In genomic region chr6:15319677-15320076, GRCh38 we compare ENCODE assay signal across 23 cellular contexts.
DNase-seq lines count a peak whose midpoint lies in the region; ATAC-seq and TF ChIP-seq lines count a peak whose summit lies in the region.
"Had no signal": no experiment of that assay in that cellular context is flagged by ENCODE, and none has a peak within 500 bp of the region (broad histone marks: within the 10 kb centered on the region; RNA-seq: fewer than 3 reads in every experiment).

No MANE protein-coding gene starts in this region.

- H3K36me3 Mint-ChIP-seq in activated naive CD4-positive, alpha-beta T cell treated with anti-CD3 and anti-CD28 coated beads for 36 hours (ENCODE audit: low read depth) = peaks cover 9% of the 10 kb centered on the region
- H3K36me3 Mint-ChIP-seq in T-helper 17 cell (ENCODE audit: low read depth) (no peaks in the 10 kb centered on the region), endodermal cell (ENCODE audit: low read depth) (peaks cover 8% of the 10 kb centered on the region)
- H3K36me3 Mint-ChIP-seq in stimulated activated memory B cell treated with anti-CD40 and anti-IgM and Interleukin-4, amounts not matched to agents 10 μg/mL and 1 μg/mL and 100 μg/mL, for 72 hours = no peaks in the 10 kb centered on the region

- DNase-seq in activated naive CD4-positive, alpha-beta T cell treated with anti-CD3 and anti-CD28 coated beads for 36 hours = no peak
- DNase-seq in activated naive CD4-positive, alpha-beta T cell treated with Interleukin-2 at 50 U/mL for 16 hours = no peak
- DNase-seq in T-helper 17 cell = no peak
- DNase-seq in endodermal cell = no peak
- DNase-seq in DMS153 treated with DMSO at 0.1 percent for 48 hours (lab: John Stamatoyannopoulos, UW; ENCODE audit: unreplicated experiment) = no peak
- DNase-seq: ACHN; body of pancreas; C1 segment of cervical spinal cord; Calu3; kidney glomerular epithelial cell; NCI-H1105 treated with DMSO at 0.1 percent for 48 hours; NCI-H2029 treated with DMSO at 0.1 percent for 48 hours; NCI-H2227 treated with DMSO at 0.1 percent for 48 hours; occipital lobe; stimulated activated CD4-positive, alpha-beta T cell treated with anti-CD3 and anti-CD28 coated beads, Interleukin-2, amount 100 ng/mL, for 24 hours; testis; uterus had no signal

- H3K9me3 Mint-ChIP-seq in activated naive CD4-positive, alpha-beta T cell treated with anti-CD3 and anti-CD28 coated beads for 36 hours = no peaks in the 10 kb centered on the region
- peaks cover 3% of the 10 kb centered on the region for H3K9me3 Mint-ChIP-seq in endodermal cell
- no peaks in the 10 kb centered on the region for H3K9me3 Mint-ChIP-seq in stimulated activated memory B cell treated with anti-CD40 and anti-IgM and Interleukin-4, amounts not matched to agents 10 μg/mL and 1 μg/mL and 100 μg/mL, for 72 hours
- H3K9me3 Mint-ChIP-seq: IgD-negative memory B cell had no signal

- no peak overlapping the region for H3K9ac ChIP-seq in endodermal cell (ENCODE audit: extremely low read depth, low read length, poor library complexity, severe bottlenecking)

- H3K4me3 ChIP-seq in endodermal cell (ENCODE audit: low read length) = no peak overlapping the region
- H3K4me3 ChIP-seq: body of pancreas, lung, smooth muscle cell, testis, uterus had no signal

- no peaks in the 10 kb centered on the region for H3K36me3 ChIP-seq in endodermal cell (ENCODE audit: control insufficient read depth, insufficient read depth, low read length)
- H3K36me3 ChIP-seq: uterus had no signal

- no peak for ATAC-seq in T-helper 17 cell
- ATAC-seq in stimulated activated memory B cell treated with anti-CD40 and anti-IgM and Interleukin-4, amounts not matched to agents 10 μg/mL and 1 μg/mL and 100 μg/mL, for 72 hours = no peak
- no peak for ATAC-seq in GM21526 (IDR thresholded peaks at IDR 0.05; ENCODE audit: low FRiP score, unreplicated experiment)
- no peak for ATAC-seq in GM18502 (IDR thresholded peaks at IDR 0.05; ENCODE audit: poor library complexity, unreplicated experiment)
- ATAC-seq: body of pancreas had no signal

- H3K27ac ChIP-seq in endodermal cell (ENCODE audit: low read depth, low read length) = no peak overlapping the region
- H3K27ac ChIP-seq: body of pancreas, testis, uterus had no signal

- WGBS in endodermal cell (ENCODE audit: insufficient coverage in 1 of 2, insufficient read length in 1 of 2), 2 experiments = 94 to 96% methylated on average over 3 of the region's 3 CpGs

- peak overlapping the region; percentile 57 for H3K4me3 Mint-ChIP-seq in activated naive CD4-positive, alpha-beta T cell treated with anti-CD3 and anti-CD28 coated beads for 36 hours
- H3K4me3 Mint-ChIP-seq in T-helper 17 cell = no peak overlapping the region
- no peak overlapping the region for H3K4me3 Mint-ChIP-seq in endodermal cell
- no peak overlapping the region for H3K4me3 Mint-ChIP-seq in stimulated activated memory B cell treated with anti-CD40 and anti-IgM and Interleukin-4, amounts not matched to agents 10 μg/mL and 1 μg/mL and 100 μg/mL, for 72 hours

- intact Hi-C loops in activated naive CD4-positive, alpha-beta T cell treated with anti-CD3 and anti-CD28 coated beads for 36 hours (cut with micrococcal nuclease) = loop anchor here (2.0 to 10.0 kb wide), 4 partner anchors 305 to 815 kb away; no protein-coding TSS in a partner anchor

- no peaks in the 10 kb centered on the region for H3K27me3 ChIP-seq in endodermal cell (ENCODE audit: control insufficient read depth, insufficient read depth, low read length, poor library complexity, severe bottlenecking)
- H3K27me3 ChIP-seq: body of pancreas, testis, uterus had no signal

- H3K4me1 ChIP-seq in endodermal cell (ENCODE audit: control insufficient read depth, insufficient read depth, low read length) = no peaks in the 10 kb centered on the region
- H3K4me1 ChIP-seq: uterus had no signal

- CTCF ChIA-PET in activated naive CD4-positive, alpha-beta T cell treated with anti-CD3 and anti-CD28 coated beads for 36 hours (lab: Charles Lee) = no interaction called here

- H3K27ac Mint-ChIP-seq in activated naive CD4-positive, alpha-beta T cell treated with anti-CD3 and anti-CD28 coated beads for 36 hours = peak overlapping the region; percentile 84
- H3K27ac Mint-ChIP-seq in T-helper 17 cell (peak overlapping the region; percentile 81), endodermal cell (peak overlapping the region; percentile 1)
- H3K27ac Mint-ChIP-seq in stimulated activated memory B cell treated with anti-CD40 and anti-IgM and Interleukin-4, amounts not matched to agents 10 μg/mL and 1 μg/mL and 100 μg/mL, for 72 hours = peak overlapping the region; percentile 78

- H3K9me3 ChIP-seq in T-helper 17 cell (ENCODE audit: control insufficient read depth, low read length, poor library complexity, severe bottlenecking) (no peaks in the 10 kb centered on the region), endodermal cell (ENCODE audit: control insufficient read depth, low read length) (no peaks in the 10 kb centered on the region)
- H3K9me3 ChIP-seq: body of pancreas, testis, uterus had no signal

- H3K4me1 Mint-ChIP-seq in activated naive CD4-positive, alpha-beta T cell treated with anti-CD3 and anti-CD28 coated beads for 36 hours (ENCODE audit: low read depth) = peaks cover 89% of the 10 kb centered on the region
- H3K4me1 Mint-ChIP-seq in T-helper 17 cell (peaks cover 70% of the 10 kb centered on the region), endodermal cell (peaks cover 34% of the 10 kb centered on the region)
- H3K4me1 Mint-ChIP-seq in stimulated activated memory B cell treated with anti-CD40 and anti-IgM and Interleukin-4, amounts not matched to agents 10 μg/mL and 1 μg/mL and 100 μg/mL, for 72 hours = peaks cover 81% of the 10 kb centered on the region

- TF ChIP-seq CTCF in endodermal cell (conservative IDR thresholded peaks at IDR 0.05) = no peak

- no peaks in the 10 kb centered on the region for H3K27me3 Mint-ChIP-seq in activated naive CD4-positive, alpha-beta T cell treated with anti-CD3 and anti-CD28 coated beads for 36 hours (ENCODE audit: low read depth)
- no peaks in the 10 kb centered on the region for H3K27me3 Mint-ChIP-seq in T-helper 17 cell
- H3K27me3 Mint-ChIP-seq in endodermal cell (ENCODE audit: insufficient read depth) = no peaks in the 10 kb centered on the region
- H3K27me3 Mint-ChIP-seq in stimulated activated memory B cell treated with anti-CD40 and anti-IgM and Interleukin-4, amounts not matched to agents 10 μg/mL and 1 μg/mL and 100 μg/mL, for 72 hours = no peaks in the 10 kb centered on the region
- H3K27me3 Mint-ChIP-seq: IgD-negative memory B cell had no signal

Comparison
In these comparisons a context has a peak if more than half of its experiments do, and no peak if none do; other contexts are left out.
1. H3K27ac Mint-ChIP-seq: peak in every context shown above with its lines; median percentile 84 in activated naive CD4-positive, alpha-beta T cell treated with anti-CD3 and anti-CD28 coated beads for 36 hours; 81 in T-helper 17 cell; 78 in stimulated activated memory B cell treated with anti-CD40 and anti-IgM and Interleukin-4, amounts not matched to agents 10 μg/mL and 1 μg/mL and 100 μg/mL, for 72 hours; 1 in endodermal cell.